ENCODE assay signal across 1 cellular context in the genomic region with DNA sequence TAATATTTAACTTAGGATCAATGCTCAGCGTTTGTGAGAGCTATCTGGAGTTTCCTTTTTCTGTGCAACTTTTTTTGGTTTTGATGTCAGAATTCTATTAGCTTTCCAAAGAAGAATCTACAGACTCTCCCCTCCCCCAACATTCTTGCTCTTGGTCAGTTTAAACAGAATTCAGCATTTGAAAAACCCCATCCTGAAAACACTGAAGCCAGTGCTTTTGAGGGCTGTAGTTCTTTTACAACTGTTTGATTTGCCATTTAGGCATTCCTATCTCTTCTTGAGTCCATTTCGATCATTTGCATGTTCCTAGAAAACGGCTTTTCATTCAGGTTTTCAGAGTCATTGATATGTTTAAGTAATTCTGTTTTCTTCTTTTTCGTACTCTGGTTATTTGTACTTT.
TF ChIP-seq lines count a peak whose summit lies in the region.

No MANE protein-coding gene starts in this region.

TF ChIP-seq in WTC11, 78 proteins besides CTCF, POLR2A, EP300 and RAD21 (continued from another document):
- TF ChIP-seq, protein P1, sequence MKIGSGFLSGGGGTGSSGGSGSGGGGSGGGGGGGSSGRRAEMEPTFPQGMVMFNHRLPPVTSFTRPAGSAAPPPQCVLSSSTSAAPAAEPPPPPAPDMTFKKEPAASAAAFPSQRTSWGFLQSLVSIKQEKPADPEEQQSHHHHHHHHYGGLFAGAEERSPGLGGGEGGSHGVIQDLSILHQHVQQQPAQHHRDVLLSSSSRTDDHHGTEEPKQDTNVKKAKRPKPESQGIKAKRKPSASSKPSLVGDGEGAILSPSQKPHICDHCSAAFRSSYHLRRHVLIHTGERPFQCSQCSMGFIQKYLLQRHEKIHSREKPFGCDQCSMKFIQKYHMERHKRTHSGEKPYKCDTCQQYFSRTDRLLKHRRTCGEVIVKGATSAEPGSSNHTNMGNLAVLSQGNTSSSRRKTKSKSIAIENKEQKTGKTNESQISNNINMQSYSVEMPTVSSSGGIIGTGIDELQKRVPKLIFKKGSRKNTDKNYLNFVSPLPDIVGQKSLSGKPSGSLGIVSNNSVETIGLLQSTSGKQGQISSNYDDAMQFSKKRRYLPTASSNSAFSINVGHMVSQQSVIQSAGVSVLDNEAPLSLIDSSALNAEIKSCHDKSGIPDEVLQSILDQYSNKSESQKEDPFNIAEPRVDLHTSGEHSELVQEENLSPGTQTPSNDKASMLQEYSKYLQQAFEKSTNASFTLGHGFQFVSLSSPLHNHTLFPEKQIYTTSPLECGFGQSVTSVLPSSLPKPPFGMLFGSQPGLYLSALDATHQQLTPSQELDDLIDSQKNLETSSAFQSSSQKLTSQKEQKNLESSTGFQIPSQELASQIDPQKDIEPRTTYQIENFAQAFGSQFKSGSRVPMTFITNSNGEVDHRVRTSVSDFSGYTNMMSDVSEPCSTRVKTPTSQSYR (CRISPR knock-in tag; IDR thresholded peaks at IDR 0.05), result 0 out of 2 replicates have a peak, but pooled peaks have one; percentile 53
- TF ChIP-seq NFATC4 (CRISPR knock-in tag; IDR thresholded peaks at IDR 0.05), result no peak
- TF ChIP-seq, protein P2, sequence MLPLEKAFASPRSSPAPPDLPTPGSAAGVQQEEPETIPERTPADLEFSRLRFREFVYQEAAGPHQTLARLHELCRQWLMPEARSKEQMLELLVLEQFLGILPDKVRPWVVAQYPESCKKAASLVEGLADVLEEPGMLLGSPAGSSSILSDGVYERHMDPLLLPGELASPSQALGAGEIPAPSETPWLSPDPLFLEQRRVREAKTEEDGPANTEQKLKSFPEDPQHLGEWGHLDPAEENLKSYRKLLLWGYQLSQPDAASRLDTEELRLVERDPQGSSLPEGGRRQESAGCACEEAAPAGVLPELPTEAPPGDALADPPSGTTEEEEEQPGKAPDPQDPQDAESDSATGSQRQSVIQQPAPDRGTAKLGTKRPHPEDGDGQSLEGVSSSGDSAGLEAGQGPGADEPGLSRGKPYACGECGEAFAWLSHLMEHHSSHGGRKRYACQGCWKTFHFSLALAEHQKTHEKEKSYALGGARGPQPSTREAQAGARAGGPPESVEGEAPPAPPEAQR (CRISPR knock-in tag; IDR thresholded peaks at IDR 0.05), result no peak
- no peak for TF ChIP-seq CBFB (CRISPR knock-in tag; IDR thresholded peaks at IDR 0.05; ENCODE audit: low read depth)
